In the genomic region with DNA sequence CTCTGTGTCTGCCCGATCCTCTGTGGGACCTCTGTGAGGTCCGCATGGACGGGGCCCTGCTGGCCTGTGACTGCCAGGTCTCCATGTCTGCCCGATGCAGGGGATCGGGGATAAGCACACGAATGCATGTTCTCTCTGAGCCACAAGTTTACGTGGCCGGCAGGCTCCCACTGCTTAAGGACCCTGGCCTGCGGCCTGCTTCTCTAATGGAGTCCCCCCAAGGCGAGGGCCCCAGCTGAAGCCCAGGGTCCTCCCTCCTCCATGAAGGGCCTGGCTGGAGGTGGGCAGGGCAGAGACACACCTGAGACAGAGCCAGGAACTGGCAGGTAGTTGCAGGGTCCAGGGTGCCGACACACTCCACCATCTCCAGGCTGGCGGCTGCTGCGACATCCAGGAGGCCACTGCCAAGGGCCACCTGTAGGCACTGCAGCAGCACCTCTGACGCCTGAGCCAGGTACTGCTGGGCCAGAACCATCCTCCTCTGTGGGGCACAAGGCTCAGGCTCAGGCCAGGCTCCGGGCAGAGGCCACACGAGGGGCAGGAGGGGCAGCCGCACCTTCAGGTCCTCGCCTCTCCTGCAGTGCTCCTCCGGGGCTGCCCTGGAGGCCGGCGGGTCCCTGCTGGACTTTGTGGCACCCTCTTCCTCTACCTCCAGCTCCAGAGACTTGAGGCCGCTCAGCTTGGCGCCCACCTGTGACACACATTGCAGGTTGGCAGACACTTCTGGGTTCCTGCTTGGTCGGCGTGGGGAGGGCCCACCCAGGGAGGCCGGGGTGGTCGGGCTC, we compare ENCODE assay signal across 15 cellular contexts.
DNase-seq lines count a peak whose midpoint lies in the region; ATAC-seq and TF ChIP-seq lines count a peak whose summit lies in the region.
"Had no signal": no experiment of that assay in that cellular context is flagged by ENCODE, and none has a peak within 500 bp of the region (broad histone marks: within the 10 kb centered on the region; RNA-seq: fewer than 3 reads in every experiment).

No MANE protein-coding gene starts in this region.

- intact Hi-C loops in sigmoid colon (cut with DNase I) = no loop called here

- no peak overlapping the region for H3T11ph ChIP-seq in H9 (ENCODE audit: low read length)

- peak overlapping the region in 2 of 11 experiments; percentile 39 to 40; a peak in 3 of 22 replicates for H3K9ac ChIP-seq in BLaER1 treated with 17β-estradiol and CSF1 and Interleukin-3, amounts not matched to agents 10 nM and 100 nM
- H3K9ac ChIP-seq in H9 (ENCODE audit: extremely low read depth, insufficient read length, low read length) = no peak overlapping the region

- peaks cover 15 to 16% of the 10 kb centered on the region in 2 experiments for H3K9me3 Mint-ChIP-seq in H9

- H3K18ac ChIP-seq in H9 (ENCODE audit: insufficient read length, low read depth, low read length) = no peak overlapping the region

- H3K4ac ChIP-seq in H9 (ENCODE audit: low read depth, low read length) = no peak overlapping the region

- peaks cover 14 to 20% (median 17%) of the 10 kb centered on the region in 11 experiments for H3K9me3 ChIP-seq in BLaER1 treated with 17β-estradiol and CSF1 and Interleukin-3, amounts not matched to agents 10 nM and 100 nM (replicated peaks in 1 of 11)
- H3K9me3 ChIP-seq in H9 (ENCODE audit: control insufficient read depth, low read depth, low read length) = peaks cover 8% of the 10 kb centered on the region
- peaks cover 0 to 16% (median 4%) of the 10 kb centered on the region in 4 donors for H3K9me3 ChIP-seq in sigmoid colon

- no peak overlapping the region for H2BK120ac ChIP-seq in H9 (ENCODE audit: low read depth, low read length, poor library complexity, severe bottlenecking)

- H3K36me3 ChIP-seq in BLaER1 treated with 17β-estradiol and CSF1 and Interleukin-3, amounts not matched to agents 10 nM and 100 nM = no peaks in the 10 kb centered on the region
- H3K36me3 ChIP-seq in sigmoid colon = no peaks in the 10 kb centered on the region

- no peak overlapping the region for H4K5ac ChIP-seq in H9 (ENCODE audit: insufficient read length, low read depth, low read length)

- H3K14ac ChIP-seq in H9 (ENCODE audit: insufficient read depth, low read length) = no peak overlapping the region

- no peak for TF ChIP-seq POLR2A in sigmoid colon (IDR thresholded peaks at IDR 0.05)

- no peaks in the 10 kb centered on the region for H3K23me2 ChIP-seq in H9 (ENCODE audit: insufficient read length, low read depth, low read length, poor library complexity, severe bottlenecking)

- no peak overlapping the region for H3K4me3 Mint-ChIP-seq in H9

- H2BK15ac ChIP-seq in H9 (ENCODE audit: low read depth, low read length) = no peak overlapping the region

- peaks cover 35 to 65% (median 60%) of the 10 kb centered on the region in 10 experiments for H3K4me1 ChIP-seq in BLaER1 treated with 17β-estradiol and CSF1 and Interleukin-3, amounts not matched to agents 10 nM and 100 nM
- H3K4me1 ChIP-seq in H9 (ENCODE audit: insufficient read depth, low read length) (no peaks in the 10 kb centered on the region), sigmoid colon (peaks cover 0 to 3% (median 0%) of the 10 kb centered on the region in 4 donors)

- WGBS in H9 (ENCODE audit: extremely low coverage, insufficient read length, low lambda C conversion rate) = no CpG with 5 or more reads among the region's 27 CpGs
- WGBS in sigmoid colon, 2 donors = 91 to 93% methylated on average over 27 of the region's 27 CpGs

- peaks cover 0 to 33% (median 0%) of the 10 kb centered on the region in 11 experiments; a peak in 5 of 22 replicates for H3K27me3 ChIP-seq in BLaER1 treated with 17β-estradiol and CSF1 and Interleukin-3, amounts not matched to agents 10 nM and 100 nM
- H3K27me3 ChIP-seq in H9 (ENCODE audit: insufficient read depth, low read length) (no peaks in the 10 kb centered on the region), sigmoid colon (peaks cover 0 to 38% (median 0%) of the 10 kb centered on the region in 3 donors)

- H2BK12ac ChIP-seq in H9 (ENCODE audit: insufficient read length, low read depth, low read length) = no peak overlapping the region

- H3K27ac ChIP-seq in BLaER1 treated with 17β-estradiol and CSF1 and Interleukin-3, amounts not matched to agents 10 nM and 100 nM = no peak overlapping the region
- H3K27ac ChIP-seq in H9 (ENCODE audit: insufficient read length, low read depth, low read length) = no peak overlapping the region
- H3K27ac ChIP-seq in sigmoid colon = no peak overlapping the region

- no peak for TF ChIP-seq EP300 in sigmoid colon (IDR thresholded peaks at IDR 0.05)

- no peak overlapping the region for H3K23ac ChIP-seq in H9 (ENCODE audit: insufficient read length, low read depth, low read length)

- TF ChIP-seq CTCF in H9 (conservative IDR thresholded peaks at IDR 0.05) (no peak), sigmoid colon (IDR thresholded peaks at IDR 0.05) (no peak)

- no peak overlapping the region for H4K91ac ChIP-seq in H9 (ENCODE audit: insufficient read length, low read depth, low read length)

- H3K27ac Mint-ChIP-seq in H9 = no peak overlapping the region

- H3K27me3 Mint-ChIP-seq in H9 (ENCODE audit: low read depth) = peaks cover 7% of the 10 kb centered on the region; the same call in 1 of the 2 replicates

- no peaks in the 10 kb centered on the region for H3K79me1 ChIP-seq in H9 (ENCODE audit: insufficient read depth, low read depth, low read length, poor library complexity, severe bottlenecking)

- no peak overlapping the region for H2AFZ ChIP-seq in H9 (ENCODE audit: low read length)

- peak overlapping the region in 10 of 11 experiments; percentile 75 to 92 (median 86); a peak in 19 of 22 replicates for H3K4me2 ChIP-seq in BLaER1 treated with 17β-estradiol and CSF1 and Interleukin-3, amounts not matched to agents 10 nM and 100 nM
- H3K4me2 ChIP-seq in H9 (ENCODE audit: insufficient read depth, insufficient read length, low read length) = no peak overlapping the region

- peak; percentile 25 for DNase-seq in H9
- DNase-seq in left lobe of liver (ENCODE audit: low spot score) = peak; percentile 43
- DNase-seq in sigmoid colon = peak; percentile 47
- no peak for DNase-seq in SKM-1 treated with dmso at 0.1 percent for 144 hours (lab: John Stamatoyannopoulos, UW; ENCODE audit: unreplicated experiment)
- no peak for DNase-seq in cerebellar cortex (ENCODE audit: low spot score)
- DNase-seq in AG08396 (ENCODE audit: low spot score) = no peak
- DNase-seq: EL, KG1, NCI-H1092, NCI-H1694, NCI-H2107, NCI-H345, NCI-H526 treated with DMSO at 0.1 percent for 48 hours, OCI-M1 had no signal

- ATAC-seq in left lobe of liver = no peak

- no peak overlapping the region for H3K4me3 ChIP-seq in BLaER1 treated with 17β-estradiol and CSF1 and Interleukin-3, amounts not matched to agents 10 nM and 100 nM
- H3K4me3 ChIP-seq in sigmoid colon = no peak overlapping the region

- H2BK20ac ChIP-seq in H9 (ENCODE audit: low read depth, low read length, poor library complexity, severe bottlenecking) = no peak overlapping the region

- H3K56ac ChIP-seq in H9 (ENCODE audit: insufficient read length, low read depth, low read length) = no peak overlapping the region

- no peaks in the 10 kb centered on the region for H4K20me1 ChIP-seq in BLaER1 treated with 17β-estradiol and CSF1 and Interleukin-3, amounts not matched to agents 10 nM and 100 nM
- no peaks in the 10 kb centered on the region for H4K20me1 ChIP-seq in H9 (ENCODE audit: control insufficient read depth, insufficient read depth, insufficient read length)

- no peak overlapping the region for H2BK5ac ChIP-seq in H9 (ENCODE audit: insufficient read length, low read length)

- peaks cover 7 to 11% (median 10%) of the 10 kb centered on the region in 3 experiments for H3K36me3 Mint-ChIP-seq in H9 (ENCODE audit: insufficient read depth in 1 of 3, low read depth in 3 of 3)

- H2AK5ac ChIP-seq in H9 (ENCODE audit: insufficient read length, low read length) = no peak overlapping the region

- no peaks in the 10 kb centered on the region for H3K79me2 ChIP-seq in H9 (ENCODE audit: insufficient read depth, low read length)

- H4K8ac ChIP-seq in H9 (replicated peaks; ENCODE audit: insufficient read length, low read depth, low read length) = no peak overlapping the region

- peaks cover 0 to 12% of the 10 kb centered on the region in 2 experiments; a peak in 3 of 4 replicates for H3K4me1 Mint-ChIP-seq in H9

Comparison
In these comparisons a context has a peak if more than half of its experiments do, and no peak if none do; other contexts are left out.
1. DNase-seq: peak in H9 (single experiment), left lobe of liver (single experiment) and sigmoid colon (single experiment); none in SKM-1 treated with dmso at 0.1 percent for 144 hours (single experiment), cerebellar cortex (single experiment) and AG08396 (single experiment).